ENCODE assay signal across 15 cellular contexts in genomic region chr3:16423947-16424673, GRCh38.
DNase-seq lines count a peak whose midpoint lies in the region; ATAC-seq and TF ChIP-seq lines count a peak whose summit lies in the region.
"Had no signal": no experiment of that assay in that cellular context is flagged by ENCODE, and none has a peak within 500 bp of the region (broad histone marks: within the 10 kb centered on the region; RNA-seq: fewer than 3 reads in every experiment).

No MANE protein-coding gene starts in this region.

- POLR2A ChIA-PET in RWPE1 (lab: Yijun Ruan, JAX; ENCODE audit: low non-redundant PET), result no interaction called here

- H3K27me3 ChIP-seq in psoas muscle (ENCODE audit: insufficient read depth in 3 of 3, low read length in 2 of 3), result no peaks in the 10 kb centered on the region
- no peaks in the 10 kb centered on the region for H3K27me3 ChIP-seq in esophagus muscularis mucosa

- no peak for TF ChIP-seq POLR2A in esophagus muscularis mucosa (IDR thresholded peaks at IDR 0.05; ENCODE audit: low read depth)

- H3K36me3 ChIP-seq in psoas muscle (ENCODE audit: insufficient read depth in 1 of 2, low read depth in 1 of 2) (no peaks in the 10 kb centered on the region), esophagus muscularis mucosa (no peaks in the 10 kb centered on the region)
- H3K36me3 ChIP-seq: lower lobe of right lung had no signal

- intact Hi-C loops in psoas muscle (cut with DNase I), result no loop called here
- intact Hi-C loops in esophagus muscularis mucosa (cut with DNase I), result no loop called here

- peak; percentile 70 for ATAC-seq in GM19372 (IDR thresholded peaks at IDR 0.05; ENCODE audit: low read depth, unreplicated experiment)
- peak; percentile 83 for ATAC-seq in HG02642 (IDR thresholded peaks at IDR 0.05; ENCODE audit: poor library complexity, unreplicated experiment)
- ATAC-seq in HG03354 (IDR thresholded peaks at IDR 0.05; ENCODE audit: poor library complexity, severe bottlenecking, unreplicated experiment), result peak; percentile 95
- ATAC-seq in psoas muscle, result no peak
- ATAC-seq: stimulated activated effector memory CD8-positive, alpha-beta T cell treated with anti-CD3 and anti-CD28 coated beads, Interleukin-12 subunit alpha, Interleukin-12 subunit beta, amount 100 ng/mL, for 72 hours had no signal

- no peak for TF ChIP-seq EP300 in esophagus muscularis mucosa (IDR thresholded peaks at IDR 0.05)

- H3K9me3 ChIP-seq in psoas muscle, result no peaks in the 10 kb centered on the region
- no peaks in the 10 kb centered on the region for H3K9me3 ChIP-seq in esophagus muscularis mucosa
- H3K9me3 ChIP-seq: lower lobe of right lung had no signal

- WGBS in psoas muscle, 3 donors, result 82 to 85% (median 84%) methylated on average over 5 of the region's 5 CpGs
- 94% methylated on average over 5 of the region's 5 CpGs for WGBS in esophagus muscularis mucosa

- peak; percentile 85 for DNase-seq in GM12865 (ENCODE audit: low read depth)
- no peak for DNase-seq in RWPE1 (ENCODE audit: low spot score)
- no peak for DNase-seq in NCI-H2227 (lab: John Stamatoyannopoulos, UW; ENCODE audit: unreplicated experiment)
- DNase-seq in psoas muscle, result no peak
- no peak for DNase-seq in esophagus muscularis mucosa (ENCODE audit: extremely low spot score)
- DNase-seq: DMS 273 treated with DMSO at 0.1 percent for 48 hours; effector CD8-positive, alpha-beta T cell; glutamatergic neuron; lower lobe of right lung; NCI-H187; nucleus accumbens had no signal

- H3K4me1 ChIP-seq in psoas muscle, result peaks cover 5% of the 10 kb centered on the region
- H3K4me1 ChIP-seq in esophagus muscularis mucosa, result peaks cover 27 to 38% (median 32%) of the 10 kb centered on the region in 4 donors

- TF ChIP-seq CTCF in GM12865 (IDR thresholded peaks at IDR 0.05; ENCODE audit: insufficient read depth, low read depth, low read length, missing control alignments) (no peak), RWPE1 (conservative IDR thresholded peaks at IDR 0.05; ENCODE audit: low read depth) (no peak), psoas muscle (IDR thresholded peaks at IDR 0.05) (no peak), esophagus muscularis mucosa (IDR thresholded peaks at IDR 0.05) (no peak)

- no peak overlapping the region for H3K27ac ChIP-seq in RWPE1
- no peak overlapping the region for H3K27ac ChIP-seq in psoas muscle
- no peak overlapping the region for H3K27ac ChIP-seq in esophagus muscularis mucosa (replicated peaks in 1 of 4)
- H3K27ac ChIP-seq: lower lobe of right lung had no signal

- H3K4me3 ChIP-seq in GM12865 (ENCODE audit: low read depth, low read length), result no peak overlapping the region
- no peak overlapping the region for H3K4me3 ChIP-seq in psoas muscle
- H3K4me3 ChIP-seq in esophagus muscularis mucosa, result no peak overlapping the region
- H3K4me3 ChIP-seq: lower lobe of right lung had no signal

- CTCF ChIA-PET in RWPE1 (lab: Yijun Ruan, JAX), result no interaction called here

Comparison
In these comparisons a context has a peak if more than half of its experiments do, and no peak if none do; other contexts are left out.
1. ATAC-seq: peak in GM19372 (single experiment), HG02642 (single experiment) and HG03354 (single experiment); none in psoas muscle (0 of 4).